In genomic region chr6:87675004-87675681, GRCh38 we compare ENCODE assay signal across 19 cellular contexts. TPM values are rescaled to one million over a fixed set of nuclear protein-coding genes. Genes with fewer than 3 reads are reported as not detected.
DNase-seq lines count a peak whose midpoint lies in the region; ATAC-seq and TF ChIP-seq lines count a peak whose summit lies in the region.
"Had no signal": no experiment of that assay in that cellular context is flagged by ENCODE, and none has a peak within 500 bp of the region (broad histone marks: within the 10 kb centered on the region; RNA-seq: fewer than 3 reads in every experiment).

No MANE protein-coding gene starts in this region.

- CTCF ChIA-PET in A673 (lab: Charles Lee): no interaction called here
- CTCF ChIA-PET in CD8-positive, alpha-beta T cell (lab: Charles Lee): no interaction called here

- no peaks in the 10 kb centered on the region for H3K27me3 Mint-ChIP-seq in CD8-positive, alpha-beta T cell (ENCODE audit: low read depth)
- H3K27me3 Mint-ChIP-seq: activated CD4-positive, alpha-beta memory T cell treated with anti-CD3 and anti-CD28 coated beads for 36 hours; progenitor cell of endocrine pancreas had no signal

- H3K4me3 Mint-ChIP-seq in CD8-positive, alpha-beta T cell: no peak overlapping the region
- H3K4me3 Mint-ChIP-seq: activated CD4-positive, alpha-beta memory T cell treated with anti-CD3 and anti-CD28 coated beads for 36 hours; activated T-cell treated with anti-CD3 and anti-CD28 coated beads, Interleukin-2, amount 50 U/mL, for 72 hours; nephron had no signal

- H3K4me1 ChIP-seq in A673 (ENCODE audit: insufficient read depth, low read length, poor library complexity, severe bottlenecking) (peaks cover 9% of the 10 kb centered on the region), hepatocyte (ENCODE audit: insufficient read depth) (peaks cover 12% of the 10 kb centered on the region)
- H3K4me1 ChIP-seq in CD8-positive, alpha-beta T cell (ENCODE audit: insufficient read depth, low read length): peaks cover 5% of the 10 kb centered on the region
- H3K4me1 ChIP-seq: BLaER1 had no signal

- H3K27me3 ChIP-seq in A673 (replicated peaks; ENCODE audit: insufficient read depth, low read depth, low read length, poor library complexity) (no peaks in the 10 kb centered on the region), hepatocyte (no peaks in the 10 kb centered on the region)
- H3K27me3 ChIP-seq in CD8-positive, alpha-beta T cell (ENCODE audit: insufficient read depth, low read length): no peaks in the 10 kb centered on the region
- H3K27me3 ChIP-seq: BLaER1, heart left ventricle had no signal

- H3K9me2 ChIP-seq in hepatocyte (replicated peaks; ENCODE audit: insufficient read depth): no peaks in the 10 kb centered on the region

- no peak for ATAC-seq in CD8-positive, alpha-beta T cell
- ATAC-seq in HG03520 (IDR thresholded peaks at IDR 0.05; ENCODE audit: unreplicated experiment): no peak
- ATAC-seq in GM21825 (IDR thresholded peaks at IDR 0.05; ENCODE audit: unreplicated experiment): no peak
- ATAC-seq: activated T-cell treated with anti-CD3 and anti-CD28 coated beads, Interleukin-2, amount 50 U/mL, for 72 hours had no signal

- H3K4me3 ChIP-seq in A673 (ENCODE audit: low read depth, low read length, poor library complexity, severe bottlenecking) (no peak overlapping the region), hepatocyte (no peak overlapping the region)
- H3K4me3 ChIP-seq in CD8-positive, alpha-beta T cell (ENCODE audit: low read depth, low read length): no peak overlapping the region
- H3K4me3 ChIP-seq: BLaER1, heart left ventricle, thoracic aorta had no signal

- H3K36me3 Mint-ChIP-seq in CD8-positive, alpha-beta T cell: peaks cover 77% of the 10 kb centered on the region

- no peaks in the 10 kb centered on the region for H4K20me1 ChIP-seq in hepatocyte (ENCODE audit: insufficient read depth, poor library complexity, severe bottlenecking)

- TSS peak; percentile 32 for BruUV-seq in A673 (replicated peaks; lab: Mats Ljungman, UMichigan)

- intact Hi-C loops in A673 (cut with micrococcal nuclease; ENCODE audit: unreplicated experiment): no loop called here
- intact Hi-C loops in CD8-positive, alpha-beta T cell (cut with DNase I, micrococcal nuclease): no loop called here

- DNase-seq in A673 (ENCODE audit: low spot score) (no peak), NCI-H69 (lab: John Stamatoyannopoulos, UW) (peak; percentile 43), hepatocyte (ENCODE audit: low spot score) (no peak)
- DNase-seq in CD8-positive, alpha-beta T cell: no peak
- DNase-seq in activated naive CD4-positive, alpha-beta T cell treated with Interleukin-2 at 50 U/mL for 16 hours: no peak
- DNase-seq: activated CD4-positive, alpha-beta memory T cell treated with anti-CD3 and anti-CD28 coated beads for 36 hours; activated T-cell treated with anti-CD3 and anti-CD28 coated beads, Interleukin-2, amount 50 U/mL, for 72 hours; caudate nucleus; HCEC 1CT; heart left ventricle; mesendoderm; NCI-H1694 treated with DMSO at 0.1 percent for 48 hours; small intestine had no signal

- peaks cover 48% of the 10 kb centered on the region for H3K79me2 ChIP-seq in hepatocyte

- peaks cover 23% of the 10 kb centered on the region for H3K4me1 Mint-ChIP-seq in CD8-positive, alpha-beta T cell (ENCODE audit: low read depth)

- 79% methylated on average over 4 of the region's 4 CpGs for WGBS in hepatocyte (ENCODE audit: low lambda C conversion rate, missing lambda C conversion rate)

- H3K9me3 ChIP-seq in A673 (ENCODE audit: low read depth, low read length, poor library complexity, severe bottlenecking) (no peaks in the 10 kb centered on the region), hepatocyte (ENCODE audit: low read depth) (no peaks in the 10 kb centered on the region)
- no peaks in the 10 kb centered on the region for H3K9me3 ChIP-seq in CD8-positive, alpha-beta T cell (ENCODE audit: low read length)
- H3K9me3 ChIP-seq: BLaER1, heart left ventricle, thoracic aorta had no signal

- H3K9me3 Mint-ChIP-seq in CD8-positive, alpha-beta T cell: no peaks in the 10 kb centered on the region
- H3K9me3 Mint-ChIP-seq: activated CD4-positive, alpha-beta memory T cell treated with anti-CD3 and anti-CD28 coated beads for 36 hours; activated T-cell treated with anti-CD3 and anti-CD28 coated beads, Interleukin-2, amount 50 U/mL, for 72 hours; nephron had no signal

- H3K27ac Mint-ChIP-seq in CD8-positive, alpha-beta T cell: peak overlapping the region; percentile 18
- H3K27ac Mint-ChIP-seq: activated CD4-positive, alpha-beta memory T cell treated with anti-CD3 and anti-CD28 coated beads for 36 hours; activated T-cell treated with anti-CD3 and anti-CD28 coated beads, Interleukin-2, amount 50 U/mL, for 72 hours had no signal

- TF ChIP-seq CTCF in A673 (conservative IDR thresholded peaks at IDR 0.05; ENCODE audit: low read depth, low read length): no peak
- TF ChIP-seq CTCF in CD8-positive, alpha-beta T cell (IDR thresholded peaks at IDR 0.05): no peak
- TF ChIP-seq CTCF in hepatocyte (IDR thresholded peaks at IDR 0.05; ENCODE audit: poor library complexity): no peak

- POLR2A ChIA-PET in A673 (lab: Charles Lee; ENCODE audit: low non-redundant PET): no interaction called here
- POLR2A ChIA-PET in CD8-positive, alpha-beta T cell (lab: Charles Lee): interaction anchor here (1.2 kb wide), 1 partner anchor 24 kb away, joined by 4 read pairs; no protein-coding TSS in a partner anchor

- H3K27ac ChIP-seq in A673 (ENCODE audit: low read depth, low read length, poor library complexity, severe bottlenecking): no peak overlapping the region
- no peak overlapping the region for H3K27ac ChIP-seq in CD8-positive, alpha-beta T cell (ENCODE audit: low read depth, low read length)
- H3K27ac ChIP-seq in hepatocyte: peak overlapping the region; percentile 5
- H3K27ac ChIP-seq: BLaER1, thoracic aorta had no signal

- peaks cover 64% of the 10 kb centered on the region for H3K36me3 ChIP-seq in A673 (ENCODE audit: insufficient read depth, low read length, poor library complexity, severe bottlenecking)
- H3K36me3 ChIP-seq in CD8-positive, alpha-beta T cell (ENCODE audit: insufficient read depth, low read length): peaks cover 15% of the 10 kb centered on the region
- H3K36me3 ChIP-seq in hepatocyte (replicated peaks; ENCODE audit: insufficient read depth, low read depth): no peaks in the 10 kb centered on the region

- H2AFZ ChIP-seq in hepatocyte: no peak overlapping the region

- H3K4me2 ChIP-seq in hepatocyte: no peak overlapping the region
- H3K4me2 ChIP-seq: BLaER1 had no signal

RNA-seq across cellular contexts. Expression of gene AKIRIN2, which starts 26.9 kb away (rescaled TPM):
- total RNA-seq in A673 (2021): 66.7 and 68.9 TPM in 2 replicates
- 10 to 100 TPM; 79.4 to 82.4 TPM for total RNA-seq in CD8-positive, alpha-beta T cell
- total RNA-seq in hepatocyte: 12.7 and 24.2 TPM in 2 replicates
- polyA plus RNA-seq in hepatocyte: 39.9 and 49.6 TPM in 2 replicates
